In genomic region chr14:96501746-96502620, GRCh38 we compare ENCODE assay signal across 7 cellular contexts.
DNase-seq lines count a peak whose midpoint lies in the region; ATAC-seq, FAIRE-seq and TF ChIP-seq lines count a peak whose summit lies in the region.

Gene PAPOLA (plus strand): TSS chr14:96502382. CDS start chr14:96502593, 211 bp downstream.

- peak; percentile 90 for ATAC-seq in HG02981 (IDR thresholded peaks at IDR 0.05; ENCODE audit: unreplicated experiment)

- peak within 1 kb of the TSS; percentile 79 for H3K4me3 ChIP-seq in retinal pigment epithelial cell (ENCODE audit: low read length)

- no peak for TF ChIP-seq CTCF in retinal pigment epithelial cell (conservative IDR thresholded peaks at IDR 0.05; ENCODE audit: low read depth, low read length)

- FAIRE-seq in GM18507 (lab: Jason Lieb, UNC): peak; percentile 97

- DNase-seq in GM18507 (ENCODE audit: extremely low spot score, insufficient read length, low read depth) (peak; percentile 88), NCI-H2029 treated with DMSO at 0.1 percent for 48 hours (lab: John Stamatoyannopoulos, UW) (peak; percentile 31), T-helper 9 cell (peak; percentile 90), astrocyte of the hippocampus (ENCODE audit: low read depth, low spot score) (peak; percentile 99), hippocampal formation (lab: John Stamatoyannopoulos, UW) (peak; percentile 92 to 93), retinal pigment epithelial cell (ENCODE audit: low read depth) (peak; percentile 85)

Comparison
In these comparisons a context has a peak if more than half of its experiments do, and no peak if none do; other contexts are left out.
1. Peak in every context shown above with its lines: DNase-seq, ATAC-seq and H3K4me3 ChIP-seq.
2. DNase-seq: peak in every context shown above with its lines; median percentile 99 in astrocyte of the hippocampus; 92 in hippocampal formation; 90 in T-helper 9 cell; 88 in GM18507; 85 in retinal pigment epithelial cell; 31 in NCI-H2029 treated with DMSO at 0.1 percent for 48 hours.